18 cellular contexts compared by ENCODE assay signal in genomic region chr11:121561240-121561639, GRCh38.
"Had no signal": no experiment of that assay in that cellular context is flagged by ENCODE, and none has a peak within 500 bp of the region (broad histone marks: within the 10 kb centered on the region; RNA-seq: fewer than 3 reads in every experiment).

No MANE protein-coding gene starts in this region.

- H3K9me3 ChIP-seq: esophagus muscularis mucosa, left ventricle myocardium inferior, right atrium auricular region, SJSA1, suprapubic skin had no signal

- H3K4me1 ChIP-seq: esophagus muscularis mucosa, SJSA1, suprapubic skin had no signal

- H3K27ac ChIP-seq: cardiac muscle cell, esophagus muscularis mucosa, left ventricle myocardium inferior, right atrium auricular region, SJSA1, skin epidermis, suprapubic skin had no signal

- H3K36me3 ChIP-seq: cardiac muscle cell, right atrium auricular region, SJSA1, suprapubic skin had no signal

- H3K27me3 ChIP-seq: cardiac muscle cell, esophagus muscularis mucosa, right atrium auricular region, SJSA1, suprapubic skin had no signal

- H3K9me3 Mint-ChIP-seq: activated B cell treated with CpG ODN at 0.5 μM for 24 hours; activated T-cell treated with anti-CD3 and anti-CD28 coated beads, Interleukin-2, amount 50 U/mL, for 4 hours; memory B cell; nephron progenitor cell; type B pancreatic cell had no signal

- H3K4me1 Mint-ChIP-seq: memory B cell had no signal

- H3K27me3 Mint-ChIP-seq: activated B cell treated with CpG ODN at 0.5 μM for 24 hours, type B pancreatic cell had no signal

- H3K4me3 ChIP-seq: cardiac muscle cell, esophagus muscularis mucosa, left ventricle myocardium inferior, right atrium auricular region, SJSA1, skin epidermis, suprapubic skin had no signal

- H3K27ac Mint-ChIP-seq: activated B cell treated with CpG ODN at 0.5 μM for 24 hours, memory B cell, nephron progenitor cell had no signal

- DNase-seq: activated B cell treated with CpG ODN at 0.5 μM for 24 hours; activated gamma-delta T cell; activated T-cell treated with anti-CD3 and anti-CD28 coated beads, Interleukin-2, amount 50 U/mL, for 4 hours; hippocampal formation; left ventricle myocardium inferior; nephron progenitor cell; occipital lobe; stimulated activated CD4-positive, alpha-beta T cell treated with anti-CD3 and anti-CD28 coated beads, Interleukin-4, amount 100 ng/mL, for 24 hours; stimulated activated naive CD4-positive, alpha-beta T cell treated with Interleukin-2 at 50 U/mL for 16 hours; SW 1271 had no signal

- H3K4me3 Mint-ChIP-seq: activated B cell treated with CpG ODN at 0.5 μM for 24 hours; activated T-cell treated with anti-CD3 and anti-CD28 coated beads, Interleukin-2, amount 50 U/mL, for 4 hours; memory B cell; nephron progenitor cell; type B pancreatic cell had no signal
